26 cellular contexts compared by ENCODE assay signal in genomic region chr1:27705545-27705944, GRCh38.
"Had no signal": no experiment of that assay in that cellular context is flagged by ENCODE, and none has a peak within 500 bp of the region (broad histone marks: within the 10 kb centered on the region; RNA-seq: fewer than 3 reads in every experiment).

No MANE protein-coding gene starts in this region.

- H3K4me1 ChIP-seq: pancreas, prostate gland, right lobe of liver, sigmoid colon, stomach, thyroid gland, tibial nerve, upper lobe of right lung, uterus had no signal

- H3K27me3 ChIP-seq: pancreas, right lobe of liver, sigmoid colon, stomach, thyroid gland, tibial nerve, upper lobe of right lung, uterus had no signal

- H3K27ac ChIP-seq: neutrophil, pancreas, prostate gland, right lobe of liver, sigmoid colon, stomach, thoracic aorta, thyroid gland, tibial nerve, upper lobe of right lung, uterus had no signal

- H3K9me3 ChIP-seq: neutrophil, pancreas, prostate gland, right lobe of liver, thoracic aorta, thyroid gland had no signal

- ATAC-seq: naive thymus-derived CD8-positive, alpha-beta T cell; natural killer cell treated with Interleukin-12 subunit alpha and Interleukin-12 subunit beta and Interleukin-15 and Interleukin-18, amount 100 ng/mL, for 72 hours; pancreas; right cardiac atrium; right lobe of liver; stimulated activated effector memory CD8-positive, alpha-beta T cell treated with anti-CD3 and anti-CD28 coated beads, Interleukin-12 subunit alpha, Interleukin-12 subunit beta, amount 100 ng/mL, for 72 hours; stimulated activated naive B cell treated with anti-CD40 and anti-IgM and Interleukin-4, amounts not matched to agents 10 μg/mL and 1 μg/mL and 100 μg/mL, for 72 hours; upper lobe of right lung had no signal

- H3K4me3 ChIP-seq: pancreas, prostate gland, right lobe of liver, sigmoid colon, stomach, thoracic aorta, thyroid gland, tibial nerve, upper lobe of right lung, uterus had no signal

- H3K36me3 ChIP-seq: neutrophil, pancreas, prostate gland, right lobe of liver, sigmoid colon, stomach, thoracic aorta, thyroid gland, tibial nerve, upper lobe of right lung, uterus had no signal

- DNase-seq: naive thymus-derived CD8-positive, alpha-beta T cell; nephron progenitor cell; nucleus accumbens; pancreas; retina; right cardiac atrium; right lobe of liver; sigmoid colon; small intestine; stimulated activated CD4-positive, alpha-beta T cell treated with anti-CD3 and anti-CD28 coated beads, Interleukin-15, amount 100 ng/mL, for 24 hours; stimulated activated CD4-positive, alpha-beta T cell treated with anti-CD3 and anti-CD28 coated beads, Interleukin-2, amount 100 ng/mL, for 24 hours; stimulated activated CD4-positive, alpha-beta T cell treated with anti-CD3 and anti-CD28 coated beads, Interleukin-2, amount 100 ng/mL, for 48 hours; stimulated activated CD4-positive, alpha-beta T cell treated with anti-CD3 and anti-CD28 coated beads, Interleukin-4, amount 100 ng/mL, for 24 hours; stimulated activated naive B cell treated with anti-CD40 and anti-IgM and Interleukin-4, amounts not matched to agents 10 μg/mL and 1 μg/mL and 100 μg/mL, for 72 hours; stimulated activated naive CD4-positive, alpha-beta T cell treated with Interleukin-2 at 50 U/mL for 16 hours; stomach; thyroid gland; trophoblast cell; upper lobe of right lung; uterus had no signal

- FAIRE-seq: pancreas had no signal
